17 cellular contexts compared by ENCODE assay signal in genomic region chr2:238019962-238020361, GRCh38. TPM values are rescaled to one million over a fixed set of nuclear protein-coding genes. Genes with fewer than 3 reads are reported as not detected.
DNase-seq lines count a peak whose midpoint lies in the region; TF ChIP-seq lines count a peak whose summit lies in the region.
"Had no signal": no experiment of that assay in that cellular context is flagged by ENCODE, and none has a peak within 500 bp of the region (broad histone marks: within the 10 kb centered on the region; RNA-seq: fewer than 3 reads in every experiment).

No MANE protein-coding gene starts in this region.

- no peak overlapping the region for H3K4me3 ChIP-seq in dorsolateral prefrontal cortex
- H3K4me3 ChIP-seq: body of pancreas, SJSA1, uterus had no signal

- no peak overlapping the region for H3K4me3 Mint-ChIP-seq in activated naive CD4-positive, alpha-beta T cell treated with anti-CD3 and anti-CD28 coated beads, Interleukin-2, amount 50 U/mL, for 24 hours
- no peak overlapping the region for H3K4me3 Mint-ChIP-seq in type B pancreatic cell
- no peak overlapping the region for H3K4me3 Mint-ChIP-seq in chondrocyte (ENCODE audit: unreplicated experiment)
- H3K4me3 Mint-ChIP-seq: activated naive CD8-positive, alpha-beta T cell treated with anti-CD3 and anti-CD28 coated beads for 36 hours; activated T-cell treated with anti-CD3 and anti-CD28 coated beads, Interleukin-2, amount 50 U/mL, for 4 hours; T-helper 17 cell had no signal

- H3K36me3 Mint-ChIP-seq in activated naive CD4-positive, alpha-beta T cell treated with anti-CD3 and anti-CD28 coated beads, Interleukin-2, amount 50 U/mL, for 24 hours, result peaks cover 15% of the 10 kb centered on the region
- H3K36me3 Mint-ChIP-seq in type B pancreatic cell (peaks cover 27% of the 10 kb centered on the region), chondrocyte (ENCODE audit: low read depth) (peaks cover 20% of the 10 kb centered on the region)

- peak overlapping the region; percentile 33 for H3K27ac Mint-ChIP-seq in activated naive CD4-positive, alpha-beta T cell treated with anti-CD3 and anti-CD28 coated beads, Interleukin-2, amount 50 U/mL, for 24 hours
- H3K27ac Mint-ChIP-seq in type B pancreatic cell (no peak overlapping the region), chondrocyte (ENCODE audit: unreplicated experiment) (no peak overlapping the region)
- H3K27ac Mint-ChIP-seq: activated naive CD8-positive, alpha-beta T cell treated with anti-CD3 and anti-CD28 coated beads for 36 hours had no signal

- intact Hi-C loops in dorsolateral prefrontal cortex (cut with DNase I), result no loop called here

- TF ChIP-seq CTCF in type B pancreatic cell (conservative IDR thresholded peaks at IDR 0.05), result no peak
- no peak for TF ChIP-seq CTCF in chondrocyte (IDR thresholded peaks at IDR 0.05)
- no peak for TF ChIP-seq CTCF in dorsolateral prefrontal cortex (IDR thresholded peaks at IDR 0.05 in 54 of 56, conservative IDR thresholded peaks at IDR 0.05 in 2 of 56; ENCODE audit: low read depth in 1 of 56, partially characterized antibody in 56 of 56)

- H3K27me3 Mint-ChIP-seq in activated naive CD4-positive, alpha-beta T cell treated with anti-CD3 and anti-CD28 coated beads, Interleukin-2, amount 50 U/mL, for 24 hours, result no peaks in the 10 kb centered on the region
- H3K27me3 Mint-ChIP-seq in type B pancreatic cell (no peaks in the 10 kb centered on the region), chondrocyte (ENCODE audit: low read depth) (no peaks in the 10 kb centered on the region)
- H3K27me3 Mint-ChIP-seq: activated naive CD8-positive, alpha-beta T cell treated with anti-CD3 and anti-CD28 coated beads for 36 hours; T-helper 17 cell had no signal

- peaks cover 23% of the 10 kb centered on the region for H3K4me1 Mint-ChIP-seq in activated naive CD4-positive, alpha-beta T cell treated with anti-CD3 and anti-CD28 coated beads, Interleukin-2, amount 50 U/mL, for 24 hours
- H3K4me1 Mint-ChIP-seq in type B pancreatic cell (ENCODE audit: unreplicated experiment) (peaks cover 2% of the 10 kb centered on the region), chondrocyte (ENCODE audit: low read depth) (peaks cover 14% of the 10 kb centered on the region)

- DNase-seq in activated naive CD4-positive, alpha-beta T cell treated with anti-CD3 and anti-CD28 coated beads, Interleukin-2, amount 50 U/mL, for 16 hours, result no peak
- DNase-seq in RPMI7951 (ENCODE audit: low read depth) (peak; percentile 45), glomerular visceral epithelial cell (ENCODE audit: extremely low spot score) (peak; percentile 41), type B pancreatic cell (ENCODE audit: extremely low spot score, unreplicated experiment) (peak; percentile 29), chondrocyte (ENCODE audit: low spot score) (no peak), dorsolateral prefrontal cortex (no peak), NCI-H526 (lab: John Stamatoyannopoulos, UW) (no peak)
- DNase-seq: activated naive CD8-positive, alpha-beta T cell treated with anti-CD3 and anti-CD28 coated beads for 36 hours; activated T-cell treated with anti-CD3 and anti-CD28 coated beads, Interleukin-2, amount 50 U/mL, for 4 hours; body of pancreas; cortex of kidney; NCI-H146; T-helper 17 cell; uterus had no signal

- H3K27ac ChIP-seq in dorsolateral prefrontal cortex, result no peak overlapping the region
- H3K27ac ChIP-seq: body of pancreas, SJSA1, uterus, VCaP had no signal

- H3K9me3 Mint-ChIP-seq in activated naive CD4-positive, alpha-beta T cell treated with anti-CD3 and anti-CD28 coated beads, Interleukin-2, amount 50 U/mL, for 24 hours, result no peaks in the 10 kb centered on the region
- H3K9me3 Mint-ChIP-seq in type B pancreatic cell, result no peaks in the 10 kb centered on the region
- no peaks in the 10 kb centered on the region for H3K9me3 Mint-ChIP-seq in chondrocyte (ENCODE audit: low read depth)
- H3K9me3 Mint-ChIP-seq: activated naive CD8-positive, alpha-beta T cell treated with anti-CD3 and anti-CD28 coated beads for 36 hours; activated T-cell treated with anti-CD3 and anti-CD28 coated beads, Interleukin-2, amount 50 U/mL, for 4 hours had no signal

- H3K27me3 ChIP-seq in dorsolateral prefrontal cortex, result no peaks in the 10 kb centered on the region
- H3K27me3 ChIP-seq: body of pancreas, SJSA1, uterus had no signal

RNA-seq across cellular contexts. Expression of gene SCLY, which starts 40.8 kb away (rescaled TPM):
- 13.3 and 21.5 TPM in 2 replicates for total RNA-seq in RPMI7951 (2014; rRNA removed; shearing (Covaris generic))
- total RNA-seq in type B pancreatic cell (ENCODE audit: low replicate concordance), result 21.4 and 34.5 TPM in 2 replicates
- 11.5 to 23.4 TPM (median 12.7 TPM) in 3 replicates for total RNA-seq in chondrocyte
- total RNA-seq in dorsolateral prefrontal cortex, result 10 to 100 TPM; 12.6 to 37.0 (median 22.2) TPM

RNA-seq across cellular contexts. Expression of gene UBE2F, which starts 53.1 kb away (rescaled TPM):
- 106 and 109 TPM in 2 replicates for total RNA-seq in RPMI7951 (2014; rRNA removed; shearing (Covaris generic))
- total RNA-seq in type B pancreatic cell (ENCODE audit: low replicate concordance) (43.1 and 49.6 TPM in 2 replicates), chondrocyte (59.1 to 62.6 TPM (median 61.8 TPM) in 3 replicates), dorsolateral prefrontal cortex (10 to 100 TPM; 30.6 to 63.0 (median 47.0) TPM)

Comparison
In these comparisons a context has a peak if more than half of its experiments do, and no peak if none do; other contexts are left out.
1. DNase-seq: peak in RPMI7951 (single experiment), glomerular visceral epithelial cell (single experiment) and type B pancreatic cell (single experiment); none in activated naive CD4-positive, alpha-beta T cell treated with anti-CD3 and anti-CD28 coated beads, Interleukin-2, amount 50 U/mL, for 16 hours (single experiment), chondrocyte (single experiment), dorsolateral prefrontal cortex (0 of 10) and NCI-H526 (0 of 2).